In genomic region chr11:112162200-112162599, GRCh38 we compare ENCODE assay signal across 7 cellular contexts. TPM values are rescaled to one million over a fixed set of nuclear protein-coding genes. Genes with fewer than 3 reads are reported as not detected.
"Had no signal": no experiment of that assay in that cellular context is flagged by ENCODE, and none has a peak within 500 bp of the region (broad histone marks: within the 10 kb centered on the region; RNA-seq: fewer than 3 reads in every experiment).

No MANE protein-coding gene starts in this region.

RNA-seq across cellular contexts. Expression of gene IL18, which starts 1.7 kb away (rescaled TPM):
- total RNA-seq: activated CD4-positive, alpha-beta memory T cell treated with anti-CD3 and anti-CD28 coated beads for 36 hours had no signal
- polyA plus RNA-seq: neural cell had no signal

RNA-seq across cellular contexts. Expression of gene TEX12, which starts 5.0 kb away (rescaled TPM):
- total RNA-seq: astrocyte; left ventricle myocardium superior; occipital lobe; T-helper 2 cell treated with Interferon-gamma antibody and Interleukin-4, amounts not matched to agents 100 ng/mL and 5 ng/mL, for 36 hours had no signal
- polyA plus RNA-seq: endothelial cell of umbilical vein had no signal
